16 cellular contexts compared by ENCODE assay signal in the genomic region with DNA sequence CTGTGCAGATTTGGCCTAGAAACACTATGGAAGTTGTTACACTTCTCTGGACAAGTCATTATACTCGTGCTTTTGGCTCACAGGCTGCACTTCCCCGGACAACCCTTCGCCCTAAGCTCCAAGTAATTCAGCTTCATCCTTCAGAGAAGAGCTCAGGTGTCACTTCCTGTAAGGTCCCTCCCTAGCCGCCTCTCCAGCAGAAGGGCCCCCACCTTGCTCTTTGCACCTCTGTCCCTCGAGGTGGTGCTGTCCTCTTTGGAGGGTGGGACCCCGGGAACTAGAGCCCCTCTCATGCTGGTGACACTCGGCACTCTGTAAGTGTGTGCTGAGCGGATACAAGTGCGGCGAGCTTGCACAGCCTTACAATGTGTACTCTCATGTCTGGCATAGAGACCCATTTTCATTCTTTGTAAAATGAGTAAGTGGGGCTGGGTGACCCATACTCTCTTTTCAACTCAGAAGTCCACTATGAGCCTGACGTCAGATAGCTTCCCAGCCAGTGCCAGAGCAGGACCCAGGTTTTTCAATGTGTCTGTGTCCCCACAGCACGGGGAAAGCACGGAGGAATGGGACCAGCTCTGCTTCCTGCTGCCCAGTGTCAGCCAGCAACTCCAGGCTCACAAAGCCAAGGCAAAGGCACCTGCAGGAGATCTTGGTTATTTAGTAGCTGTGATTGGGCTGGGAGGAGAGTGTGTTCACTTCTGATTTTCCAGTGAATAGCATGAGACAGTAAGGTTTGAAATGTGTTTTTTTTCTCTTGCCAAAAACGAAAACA.
"Had no signal": no experiment of that assay in that cellular context is flagged by ENCODE, and none has a peak within 500 bp of the region (broad histone marks: within the 10 kb centered on the region; RNA-seq: fewer than 3 reads in every experiment).

No MANE protein-coding gene starts in this region.

- H3K4me1 ChIP-seq: gastroesophageal sphincter had no signal

- H3K4me3 ChIP-seq: dorsolateral prefrontal cortex, gastroesophageal sphincter, heart right ventricle, tibial nerve had no signal

- ATAC-seq: gastroesophageal sphincter; heart right ventricle; left colon; stimulated activated naive B cell treated with anti-CD40 and anti-IgM and Interleukin-4, amounts not matched to agents 10 μg/mL and 1 μg/mL and 100 μg/mL, for 72 hours had no signal

- H3K27ac ChIP-seq: dorsolateral prefrontal cortex, gastroesophageal sphincter, heart right ventricle, neutrophil, tibial nerve, WERI-Rb-1 had no signal

- H3K4me3 Mint-ChIP-seq: activated CD4-positive, alpha-beta T cell treated with anti-CD3 and anti-CD28 coated beads for 36 hours; activated T-cell treated with anti-CD3 and anti-CD28 coated beads, Interleukin-2, amount 50 U/mL, for 4 hours; stimulated activated naive B cell treated with anti-CD40 and anti-IgM and Interleukin-4, amounts not matched to agents 10 μg/mL and 1 μg/mL and 100 μg/mL, for 72 hours had no signal

- H3K27me3 ChIP-seq: dorsolateral prefrontal cortex, neutrophil, tibial nerve had no signal

- H3K36me3 Mint-ChIP-seq: stimulated activated naive B cell treated with anti-CD40 and anti-IgM and Interleukin-4, amounts not matched to agents 10 μg/mL and 1 μg/mL and 100 μg/mL, for 72 hours had no signal

- H3K36me3 ChIP-seq: gastroesophageal sphincter, heart right ventricle, neutrophil, tibial nerve, WERI-Rb-1 had no signal

- H3K27ac Mint-ChIP-seq: activated CD4-positive, alpha-beta T cell treated with anti-CD3 and anti-CD28 coated beads for 36 hours; stimulated activated naive B cell treated with anti-CD40 and anti-IgM and Interleukin-4, amounts not matched to agents 10 μg/mL and 1 μg/mL and 100 μg/mL, for 72 hours had no signal

- H3K27me3 Mint-ChIP-seq: stimulated activated naive B cell treated with anti-CD40 and anti-IgM and Interleukin-4, amounts not matched to agents 10 μg/mL and 1 μg/mL and 100 μg/mL, for 72 hours had no signal

- DNase-seq: activated CD4-positive, alpha-beta T cell treated with anti-CD3 and anti-CD28 coated beads for 36 hours; activated effector memory CD4-positive, alpha-beta T cell treated with Interleukin-2 at 50 U/mL for 16 hours; activated naive CD4-positive, alpha-beta T cell treated with anti-CD3 and anti-CD28 coated beads, Interleukin-2, amount 50 U/mL, for 16 hours; activated T-cell treated with anti-CD3 and anti-CD28 coated beads, Interleukin-2, amount 50 U/mL, for 4 hours; dorsolateral prefrontal cortex; heart right ventricle; left colon; midbrain; posterior cingulate gyrus; stimulated activated CD4-positive, alpha-beta T cell treated with anti-CD3 and anti-CD28 coated beads, Interleukin-2, amount 100 ng/mL, for 48 hours; stimulated activated naive B cell treated with anti-CD40 and anti-IgM and Interleukin-4, amounts not matched to agents 10 μg/mL and 1 μg/mL and 100 μg/mL, for 72 hours; WERI-Rb-1 had no signal

- H3K9me3 Mint-ChIP-seq: activated CD8-positive, alpha-beta T cell treated with anti-CD3 and anti-CD28 coated beads for 36 hours; activated T-cell treated with anti-CD3 and anti-CD28 coated beads, Interleukin-2, amount 50 U/mL, for 4 hours; stimulated activated naive B cell treated with anti-CD40 and anti-IgM and Interleukin-4, amounts not matched to agents 10 μg/mL and 1 μg/mL and 100 μg/mL, for 72 hours had no signal

- H3K9me3 ChIP-seq: gastroesophageal sphincter, neutrophil, tibial nerve had no signal
